1 cellular context compared by ENCODE assay signal in the genomic region with DNA sequence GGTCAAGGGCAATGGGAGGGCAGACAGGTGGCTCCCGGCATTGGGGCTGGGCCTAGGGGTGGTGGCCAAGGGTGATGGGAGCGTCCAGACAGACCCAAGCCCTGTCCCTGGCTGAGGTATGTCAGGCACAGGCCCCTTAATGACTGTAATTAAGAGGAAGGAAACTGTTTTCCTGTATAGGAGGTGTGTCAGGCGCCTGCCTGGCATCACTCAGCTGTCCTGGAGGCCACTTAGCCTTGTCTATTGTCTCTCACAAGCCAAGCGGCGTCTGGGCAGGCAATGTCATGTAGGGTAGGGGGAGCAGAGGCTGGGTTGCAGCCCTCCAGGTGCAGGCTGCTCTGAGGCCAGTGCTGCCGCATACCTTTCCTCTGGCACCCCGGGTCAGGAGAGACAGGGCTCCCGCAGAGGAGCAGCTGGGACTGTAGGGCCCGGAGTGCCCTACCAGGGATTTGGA.
TF ChIP-seq lines count a peak whose summit lies in the region.

No MANE protein-coding gene starts in this region.

TF ChIP-seq in HepG2, 621 proteins besides CTCF, POLR2A, EP300 and RAD21:
- TF ChIP-seq ZFAT (CRISPR knock-in tag; conservative IDR thresholded peaks at IDR 0.05) (no peak), KDM4B (CRISPR knock-in tag; IDR thresholded peaks at IDR 0.05) (no peak), CBFB (CRISPR knock-in tag; IDR thresholded peaks at IDR 0.05) (no peak), ZNF136 (CRISPR knock-in tag; IDR thresholded peaks at IDR 0.05; ENCODE audit: low read depth) (no peak), BHLHE40 (IDR thresholded peaks at IDR 0.05; ENCODE audit: low read length) (no peak), TARDBP (CRISPR knock-in tag; IDR thresholded peaks at IDR 0.05) (no peak), MXD4 (CRISPR knock-in tag; IDR thresholded peaks at IDR 0.05) (no peak), NFRKB (IDR thresholded peaks at IDR 0.05) (no peak), NFKBIZ (CRISPR knock-in tag; IDR thresholded peaks at IDR 0.05) (no peak), ZNF891 (CRISPR knock-in tag; IDR thresholded peaks at IDR 0.05) (0 out of 2 replicates have a peak, but pooled peaks have one; percentile 31), ZNF737 (CRISPR knock-in tag; IDR thresholded peaks at IDR 0.05; ENCODE audit: borderline replicate concordance) (no peak), GABPB1 (CRISPR knock-in tag; IDR thresholded peaks at IDR 0.05) (no peak), ZNF530 (CRISPR knock-in tag; IDR thresholded peaks at IDR 0.05; ENCODE audit: low read depth) (no peak), SOX13 (IDR thresholded peaks at IDR 0.05) (no peak), SOX13 (CRISPR knock-in tag; conservative IDR thresholded peaks at IDR 0.05 in 1 of 2, IDR thresholded peaks at IDR 0.05 in 1 of 2) (no peak), CBX1 (IDR thresholded peaks at IDR 0.05; ENCODE audit: low read depth) (no peak), ZNF768 (CRISPR knock-in tag; IDR thresholded peaks at IDR 0.05) (0 out of 2 replicates have a peak, but pooled peaks have one; percentile 19), ZBTB3 (CRISPR knock-in tag; IDR thresholded peaks at IDR 0.05; ENCODE audit: borderline replicate concordance, low read depth) (no peak), HNF4A (CRISPR knock-in tag; IDR thresholded peaks at IDR 0.05) (no peak), HCFC1 (IDR thresholded peaks at IDR 0.05; ENCODE audit: low read depth, low read length) (no peak), SETDB1 (CRISPR knock-in tag; IDR thresholded peaks at IDR 0.05; ENCODE audit: borderline replicate concordance) (no peak), ZFP37 (CRISPR knock-in tag; IDR thresholded peaks at IDR 0.05; ENCODE audit: borderline replicate concordance) (no peak), SMYD3 (CRISPR knock-in tag; IDR thresholded peaks at IDR 0.05) (no peak), YEATS4 (CRISPR knock-in tag; IDR thresholded peaks at IDR 0.05; ENCODE audit: borderline replicate concordance) (no peak), POGZ (CRISPR knock-in tag; IDR thresholded peaks at IDR 0.05) (no peak), ZNF572 (CRISPR knock-in tag; IDR thresholded peaks at IDR 0.05) (no peak), ZNF577 (CRISPR knock-in tag; IDR thresholded peaks at IDR 0.05; ENCODE audit: borderline replicate concordance, low read depth) (no peak), ZNF850 (CRISPR knock-in tag; conservative IDR thresholded peaks at IDR 0.05) (no peak), JUN (CRISPR knock-in tag; IDR thresholded peaks at IDR 0.05) (no peak), CC2D1A (CRISPR knock-in tag; IDR thresholded peaks at IDR 0.05) (no peak), ATF1 (CRISPR knock-in tag; IDR thresholded peaks at IDR 0.05) (no peak), NRL (CRISPR knock-in tag; IDR thresholded peaks at IDR 0.05; ENCODE audit: borderline replicate concordance) (peak; percentile 44; the same call in 1 of the 2 replicates)
- TF ChIP-seq, protein P1, sequence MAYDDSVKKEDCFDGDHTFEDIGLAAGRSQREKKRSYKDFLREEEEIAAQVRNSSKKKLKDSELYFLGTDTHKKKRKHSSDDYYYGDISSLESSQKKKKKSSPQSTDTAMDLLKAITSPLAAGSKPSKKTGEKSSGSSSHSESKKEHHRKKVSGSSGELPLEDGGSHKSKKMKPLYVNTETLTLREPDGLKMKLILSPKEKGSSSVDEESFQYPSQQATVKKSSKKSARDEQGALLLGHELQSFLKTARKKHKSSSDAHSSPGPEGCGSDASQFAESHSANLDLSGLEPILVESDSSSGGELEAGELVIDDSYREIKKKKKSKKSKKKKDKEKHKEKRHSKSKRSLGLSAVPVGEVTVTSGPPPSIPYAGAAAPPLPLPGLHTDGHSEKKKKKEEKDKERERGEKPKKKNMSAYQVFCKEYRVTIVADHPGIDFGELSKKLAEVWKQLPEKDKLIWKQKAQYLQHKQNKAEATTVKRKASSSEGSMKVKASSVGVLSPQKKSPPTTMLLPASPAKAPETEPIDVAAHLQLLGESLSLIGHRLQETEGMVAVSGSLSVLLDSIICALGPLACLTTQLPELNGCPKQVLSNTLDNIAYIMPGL (CRISPR knock-in tag; IDR thresholded peaks at IDR 0.05; ENCODE audit: borderline replicate concordance in 1 of 2, low read depth in 1 of 2): no peak
- TF ChIP-seq, protein P2, sequence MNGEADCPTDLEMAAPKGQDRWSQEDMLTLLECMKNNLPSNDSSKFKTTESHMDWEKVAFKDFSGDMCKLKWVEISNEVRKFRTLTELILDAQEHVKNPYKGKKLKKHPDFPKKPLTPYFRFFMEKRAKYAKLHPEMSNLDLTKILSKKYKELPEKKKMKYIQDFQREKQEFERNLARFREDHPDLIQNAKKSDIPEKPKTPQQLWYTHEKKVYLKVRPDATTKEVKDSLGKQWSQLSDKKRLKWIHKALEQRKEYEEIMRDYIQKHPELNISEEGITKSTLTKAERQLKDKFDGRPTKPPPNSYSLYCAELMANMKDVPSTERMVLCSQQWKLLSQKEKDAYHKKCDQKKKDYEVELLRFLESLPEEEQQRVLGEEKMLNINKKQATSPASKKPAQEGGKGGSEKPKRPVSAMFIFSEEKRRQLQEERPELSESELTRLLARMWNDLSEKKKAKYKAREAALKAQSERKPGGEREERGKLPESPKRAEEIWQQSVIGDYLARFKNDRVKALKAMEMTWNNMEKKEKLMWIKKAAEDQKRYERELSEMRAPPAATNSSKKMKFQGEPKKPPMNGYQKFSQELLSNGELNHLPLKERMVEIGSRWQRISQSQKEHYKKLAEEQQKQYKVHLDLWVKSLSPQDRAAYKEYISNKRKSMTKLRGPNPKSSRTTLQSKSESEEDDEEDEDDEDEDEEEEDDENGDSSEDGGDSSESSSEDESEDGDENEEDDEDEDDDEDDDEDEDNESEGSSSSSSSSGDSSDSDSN (CRISPR knock-in tag; IDR thresholded peaks at IDR 0.05): 0 out of 2 replicates have a peak, but pooled peaks have one; percentile 4
- TF ChIP-seq, protein P3, sequence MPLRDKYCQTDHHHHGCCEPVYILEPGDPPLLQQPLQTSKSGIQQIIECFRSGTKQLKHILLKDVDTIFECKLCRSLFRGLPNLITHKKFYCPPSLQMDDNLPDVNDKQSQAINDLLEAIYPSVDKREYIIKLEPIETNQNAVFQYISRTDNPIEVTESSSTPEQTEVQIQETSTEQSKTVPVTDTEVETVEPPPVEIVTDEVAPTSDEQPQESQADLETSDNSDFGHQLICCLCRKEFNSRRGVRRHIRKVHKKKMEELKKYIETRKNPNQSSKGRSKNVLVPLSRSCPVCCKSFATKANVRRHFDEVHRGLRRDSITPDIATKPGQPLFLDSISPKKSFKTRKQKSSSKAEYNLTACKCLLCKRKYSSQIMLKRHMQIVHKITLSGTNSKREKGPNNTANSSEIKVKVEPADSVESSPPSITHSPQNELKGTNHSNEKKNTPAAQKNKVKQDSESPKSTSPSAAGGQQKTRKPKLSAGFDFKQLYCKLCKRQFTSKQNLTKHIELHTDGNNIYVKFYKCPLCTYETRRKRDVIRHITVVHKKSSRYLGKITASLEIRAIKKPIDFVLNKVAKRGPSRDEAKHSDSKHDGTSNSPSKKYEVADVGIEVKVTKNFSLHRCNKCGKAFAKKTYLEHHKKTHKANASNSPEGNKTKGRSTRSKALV (CRISPR knock-in tag; IDR thresholded peaks at IDR 0.05): no peak
- TF ChIP-seq, protein P4, sequence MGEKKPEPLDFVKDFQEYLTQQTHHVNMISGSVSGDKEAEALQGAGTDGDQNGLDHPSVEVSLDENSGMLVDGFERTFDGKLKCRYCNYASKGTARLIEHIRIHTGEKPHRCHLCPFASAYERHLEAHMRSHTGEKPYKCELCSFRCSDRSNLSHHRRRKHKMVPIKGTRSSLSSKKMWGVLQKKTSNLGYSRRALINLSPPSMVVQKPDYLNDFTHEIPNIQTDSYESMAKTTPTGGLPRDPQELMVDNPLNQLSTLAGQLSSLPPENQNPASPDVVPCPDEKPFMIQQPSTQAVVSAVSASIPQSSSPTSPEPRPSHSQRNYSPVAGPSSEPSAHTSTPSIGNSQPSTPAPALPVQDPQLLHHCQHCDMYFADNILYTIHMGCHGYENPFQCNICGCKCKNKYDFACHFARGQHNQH (CRISPR knock-in tag; IDR thresholded peaks at IDR 0.05): no peak
- TF ChIP-seq, protein P5, sequence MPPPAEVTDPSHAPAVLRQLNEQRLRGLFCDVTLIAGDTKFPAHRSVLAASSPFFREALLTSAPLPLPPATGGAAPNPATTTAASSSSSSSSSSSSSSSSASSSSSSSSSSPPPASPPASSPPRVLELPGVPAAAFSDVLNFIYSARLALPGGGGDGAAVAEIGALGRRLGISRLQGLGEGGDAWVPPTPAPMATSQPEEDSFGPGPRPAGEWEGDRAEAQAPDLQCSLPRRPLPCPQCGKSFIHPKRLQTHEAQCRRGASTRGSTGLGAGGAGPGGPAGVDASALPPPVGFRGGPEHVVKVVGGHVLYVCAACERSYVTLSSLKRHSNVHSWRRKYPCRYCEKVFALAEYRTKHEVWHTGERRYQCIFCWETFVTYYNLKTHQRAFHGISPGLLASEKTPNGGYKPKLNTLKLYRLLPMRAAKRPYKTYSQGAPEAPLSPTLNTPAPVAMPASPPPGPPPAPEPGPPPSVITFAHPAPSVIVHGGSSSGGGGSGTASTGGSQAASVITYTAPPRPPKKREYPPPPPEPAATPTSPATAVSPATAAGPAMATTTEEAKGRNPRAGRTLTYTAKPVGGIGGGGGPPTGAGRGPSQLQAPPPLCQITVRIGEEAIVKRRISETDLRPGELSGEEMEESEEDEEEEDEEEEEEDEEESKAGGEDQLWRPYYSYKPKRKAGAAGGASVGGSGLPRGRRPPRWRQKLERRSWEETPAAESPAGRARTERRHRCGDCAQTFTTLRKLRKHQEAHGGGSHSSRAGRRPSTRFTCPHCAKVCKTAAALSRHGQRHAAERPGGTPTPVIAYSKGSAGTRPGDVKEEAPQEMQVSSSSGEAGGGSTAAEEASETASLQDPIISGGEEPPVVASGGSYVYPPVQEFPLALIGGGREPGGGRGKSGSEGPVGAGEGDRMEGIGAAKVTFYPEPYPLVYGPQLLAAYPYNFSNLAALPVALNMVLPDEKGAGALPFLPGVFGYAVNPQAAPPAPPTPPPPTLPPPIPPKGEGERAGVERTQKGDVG (CRISPR knock-in tag; IDR thresholded peaks at IDR 0.05; ENCODE audit: borderline replicate concordance): no peak
- TF ChIP-seq, protein P6, sequence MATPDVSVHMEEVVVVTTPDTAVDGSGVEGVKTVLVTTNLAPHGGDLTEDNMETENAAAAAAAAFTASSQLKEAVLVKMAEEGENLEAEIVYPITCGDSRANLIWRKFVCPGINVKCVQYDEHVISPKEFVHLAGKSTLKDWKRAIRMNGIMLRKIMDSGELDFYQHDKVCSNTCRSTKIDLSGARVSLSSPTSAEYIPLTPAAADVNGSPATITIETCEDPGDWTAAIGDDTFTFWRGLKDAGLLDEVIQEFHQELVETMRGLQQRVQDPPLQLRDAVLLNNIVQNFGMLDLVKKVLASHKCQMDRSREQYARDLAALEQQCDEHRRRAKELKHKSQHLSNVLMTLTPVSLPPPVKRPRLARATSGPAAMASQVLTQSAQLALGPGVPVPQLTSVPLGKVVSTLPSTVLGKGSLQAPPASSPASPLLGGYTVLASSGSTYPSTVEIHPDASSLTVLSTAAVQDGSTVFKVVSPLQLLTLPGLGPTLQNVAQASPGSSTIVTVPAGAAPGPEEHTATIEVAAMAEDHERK (CRISPR knock-in tag; IDR thresholded peaks at IDR 0.05; ENCODE audit: low read depth): no peak
- TF ChIP-seq, protein P7, sequence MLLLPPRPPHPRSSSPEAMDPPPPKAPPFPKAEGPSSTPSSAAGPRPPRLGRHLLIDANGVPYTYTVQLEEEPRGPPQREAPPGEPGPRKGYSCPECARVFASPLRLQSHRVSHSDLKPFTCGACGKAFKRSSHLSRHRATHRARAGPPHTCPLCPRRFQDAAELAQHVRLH (CRISPR knock-in tag; IDR thresholded peaks at IDR 0.05; ENCODE audit: borderline replicate concordance, low read depth): no peak
- TF ChIP-seq, protein P8, sequence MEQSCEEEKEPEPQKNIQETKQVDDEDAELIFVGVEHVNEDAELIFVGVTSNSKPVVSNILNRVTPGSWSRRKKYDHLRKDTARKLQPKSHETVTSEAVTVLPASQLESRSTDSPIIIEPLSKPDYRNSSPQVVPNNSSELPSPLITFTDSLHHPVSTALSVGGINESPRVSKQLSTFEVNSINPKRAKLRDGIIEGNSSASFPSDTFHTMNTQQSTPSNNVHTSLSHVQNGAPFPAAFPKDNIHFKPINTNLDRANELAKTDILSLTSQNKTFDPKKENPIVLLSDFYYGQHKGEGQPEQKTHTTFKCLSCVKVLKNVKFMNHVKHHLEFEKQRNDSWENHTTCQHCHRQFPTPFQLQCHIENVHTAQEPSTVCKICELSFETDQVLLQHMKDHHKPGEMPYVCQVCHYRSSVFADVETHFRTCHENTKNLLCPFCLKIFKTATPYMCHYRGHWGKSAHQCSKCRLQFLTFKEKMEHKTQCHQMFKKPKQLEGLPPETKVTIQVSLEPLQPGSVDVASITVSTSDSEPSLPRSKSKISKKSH (CRISPR knock-in tag; IDR thresholded peaks at IDR 0.05; ENCODE audit: borderline replicate concordance): peak; percentile 54; the same call in 1 of the 2 replicates
- TF ChIP-seq, protein P9, sequence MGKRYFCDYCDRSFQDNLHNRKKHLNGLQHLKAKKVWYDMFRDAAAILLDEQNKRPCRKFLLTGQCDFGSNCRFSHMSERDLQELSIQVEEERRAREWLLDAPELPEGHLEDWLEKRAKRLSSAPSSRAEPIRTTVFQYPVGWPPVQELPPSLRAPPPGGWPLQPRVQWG (CRISPR knock-in tag; IDR thresholded peaks at IDR 0.05; ENCODE audit: borderline replicate concordance, low read depth): no peak
- TF ChIP-seq, protein P10, sequence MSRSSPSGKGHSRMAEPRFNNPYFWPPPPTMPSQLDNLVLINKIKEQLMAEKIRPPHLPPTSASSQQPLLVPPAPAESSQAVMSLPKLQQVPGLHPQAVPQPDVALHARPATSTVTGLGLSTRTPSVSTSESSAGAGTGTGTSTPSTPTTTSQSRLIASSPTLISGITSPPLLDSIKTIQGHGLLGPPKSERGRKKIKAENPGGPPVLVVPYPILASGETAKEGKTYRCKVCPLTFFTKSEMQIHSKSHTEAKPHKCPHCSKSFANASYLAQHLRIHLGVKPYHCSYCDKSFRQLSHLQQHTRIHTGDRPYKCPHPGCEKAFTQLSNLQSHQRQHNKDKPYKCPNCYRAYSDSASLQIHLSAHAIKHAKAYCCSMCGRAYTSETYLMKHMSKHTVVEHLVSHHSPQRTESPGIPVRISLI (CRISPR knock-in tag; IDR thresholded peaks at IDR 0.05; ENCODE audit: borderline replicate concordance): no peak
